Comparison of ENCODE assay signal across 23 cellular contexts in genomic region chr18:43846302-43846701, GRCh38.
A peak's percentile ranks its signal among the peaks of the same experiment; 100 is the strongest.
DNase-seq lines count a peak whose midpoint lies in the region; ATAC-seq, FAIRE-seq and TF ChIP-seq lines count a peak whose summit lies in the region.
"Had no signal": no experiment of that assay in that cellular context is flagged by ENCODE, and none has a peak within 500 bp of the region (broad histone marks: within the 10 kb centered on the region; RNA-seq: fewer than 3 reads in every experiment).

No MANE protein-coding gene starts in this region.

- no peaks in the 10 kb centered on the region for H3K27me3 Mint-ChIP-seq in mesothelial cell of epicardium (ENCODE audit: low read depth)
- H3K27me3 Mint-ChIP-seq: naive thymus-derived CD8-positive, alpha-beta T cell; T-cell had no signal

- no peaks in the 10 kb centered on the region for H3K36me3 Mint-ChIP-seq in mesothelial cell of epicardium
- H3K36me3 Mint-ChIP-seq: immature natural killer cell; naive thymus-derived CD8-positive, alpha-beta T cell; T-cell had no signal

- H3K27me3 ChIP-seq in HUES48 (ENCODE audit: control insufficient read depth, insufficient read depth, low read length): no peaks in the 10 kb centered on the region
- no peaks in the 10 kb centered on the region for H3K27me3 ChIP-seq in esophagus muscularis mucosa
- no peaks in the 10 kb centered on the region for H3K27me3 ChIP-seq in tibial nerve
- H3K27me3 ChIP-seq: SJSA1 had no signal

- peaks cover 22% of the 10 kb centered on the region for H3K4me1 Mint-ChIP-seq in mesothelial cell of epicardium
- H3K4me1 Mint-ChIP-seq: immature natural killer cell; naive thymus-derived CD8-positive, alpha-beta T cell; T-cell had no signal

- no peak for ATAC-seq in GM19455 (IDR thresholded peaks at IDR 0.05; ENCODE audit: unreplicated experiment)
- no peak for ATAC-seq in HG03139 (IDR thresholded peaks at IDR 0.05; ENCODE audit: unreplicated experiment)
- ATAC-seq: left lobe of liver; naive thymus-derived CD8-positive, alpha-beta T cell; right cardiac atrium; T-cell had no signal

- H3K9ac ChIP-seq in HUES48 (ENCODE audit: low read depth, low read length): no peak overlapping the region; the same call in 1 of the 2 replicates

- no peak for TF ChIP-seq CTCF in esophagus muscularis mucosa (IDR thresholded peaks at IDR 0.05)
- TF ChIP-seq CTCF in mesothelial cell of epicardium (IDR thresholded peaks at IDR 0.05; ENCODE audit: unreplicated experiment): no peak
- TF ChIP-seq CTCF in tibial nerve (IDR thresholded peaks at IDR 0.05): no peak

- H3K27ac ChIP-seq in HUES48 (ENCODE audit: low read depth, low read length): peak overlapping the region; percentile 72
- H3K27ac ChIP-seq in esophagus muscularis mucosa (replicated peaks in 1 of 4): peak overlapping the region; percentile 42 to 65 (median 56)
- H3K27ac ChIP-seq in tibial nerve: peak overlapping the region; percentile 18 to 80 (median 56)
- H3K27ac ChIP-seq: C4-2B, SJSA1 had no signal

- no peaks in the 10 kb centered on the region for H3K9me3 Mint-ChIP-seq in mesothelial cell of epicardium

- H3K4me1 ChIP-seq in HUES48 (ENCODE audit: control insufficient read depth, insufficient read depth, low read length) (peaks cover 31% of the 10 kb centered on the region), esophagus muscularis mucosa (peaks cover 0 to 21% (median 9%) of the 10 kb centered on the region in 4 donors), tibial nerve (peaks cover 0 to 7% (median 3%) of the 10 kb centered on the region in 4 donors)

- TF ChIP-seq EP300 in esophagus muscularis mucosa (IDR thresholded peaks at IDR 0.05): no peak
- TF ChIP-seq EP300 in tibial nerve (IDR thresholded peaks at IDR 0.05): no peak

- DNase-seq in esophagus muscularis mucosa (ENCODE audit: extremely low spot score): no peak
- no peak for DNase-seq in mesothelial cell of epicardium (ENCODE audit: low spot score in 2 of 2, unreplicated experiment in 2 of 2)
- DNase-seq in tibial nerve (ENCODE audit: low spot score in 2 of 2): no peak
- no peak for DNase-seq in NCI-H1105 treated with DMSO at 0.1 percent for 48 hours (lab: John Stamatoyannopoulos, UW)
- DNase-seq in frontal cortex (ENCODE audit: low spot score in 2 of 2): no peak
- DNase-seq: activated CD4-positive, CD25-positive, alpha-beta regulatory T cell treated with anti-CD3 and anti-CD28 coated beads, Interleukin-2, amount 50 U/mL, for 72 hours; activated gamma-delta T cell treated with Interleukin-2 at 50 U/mL for 16 hours; Calu3; DND-41; immature natural killer cell; naive thymus-derived CD8-positive, alpha-beta T cell; NCI-H1694; NCI-H524; right cardiac atrium; T-cell had no signal

- FAIRE-seq in frontal cortex (lab: Jason Lieb, UNC): no peak
- FAIRE-seq: H54, TTC549 had no signal

- H3K9me3 ChIP-seq in HUES48 (ENCODE audit: control insufficient read depth, insufficient read depth, low read length): no peaks in the 10 kb centered on the region
- no peaks in the 10 kb centered on the region for H3K9me3 ChIP-seq in esophagus muscularis mucosa
- H3K9me3 ChIP-seq in tibial nerve: no peaks in the 10 kb centered on the region
- H3K9me3 ChIP-seq: SJSA1 had no signal

- WGBS in esophagus muscularis mucosa: 60% methylated on average over 1 of the region's 1 CpG
- 40 to 42% methylated on average over 1 of the region's 1 CpG for WGBS in tibial nerve, 2 donors

- H3K36me3 ChIP-seq in HUES48 (ENCODE audit: control insufficient read depth, insufficient read depth, low read length) (no peaks in the 10 kb centered on the region), esophagus muscularis mucosa (no peaks in the 10 kb centered on the region), tibial nerve (no peaks in the 10 kb centered on the region)
- H3K36me3 ChIP-seq: SJSA1 had no signal

- H3K4me3 ChIP-seq in HUES48 (ENCODE audit: low read depth, low read length) (no peak overlapping the region), esophagus muscularis mucosa (no peak overlapping the region), tibial nerve (no peak overlapping the region)
- H3K4me3 ChIP-seq: SJSA1 had no signal

- H3K4me3 Mint-ChIP-seq in mesothelial cell of epicardium: no peak overlapping the region
- H3K4me3 Mint-ChIP-seq: immature natural killer cell; naive thymus-derived CD8-positive, alpha-beta T cell; T-cell had no signal

- no peak for TF ChIP-seq POLR2A in esophagus muscularis mucosa (IDR thresholded peaks at IDR 0.05; ENCODE audit: low read depth)
- no peak for TF ChIP-seq POLR2A in tibial nerve (IDR thresholded peaks at IDR 0.05)

- peak overlapping the region; percentile 68 for H3K27ac Mint-ChIP-seq in mesothelial cell of epicardium
- H3K27ac Mint-ChIP-seq: immature natural killer cell; naive thymus-derived CD8-positive, alpha-beta T cell; T-cell had no signal

- intact Hi-C loops in esophagus muscularis mucosa (cut with DNase I): no loop called here
